In the genomic region with DNA sequence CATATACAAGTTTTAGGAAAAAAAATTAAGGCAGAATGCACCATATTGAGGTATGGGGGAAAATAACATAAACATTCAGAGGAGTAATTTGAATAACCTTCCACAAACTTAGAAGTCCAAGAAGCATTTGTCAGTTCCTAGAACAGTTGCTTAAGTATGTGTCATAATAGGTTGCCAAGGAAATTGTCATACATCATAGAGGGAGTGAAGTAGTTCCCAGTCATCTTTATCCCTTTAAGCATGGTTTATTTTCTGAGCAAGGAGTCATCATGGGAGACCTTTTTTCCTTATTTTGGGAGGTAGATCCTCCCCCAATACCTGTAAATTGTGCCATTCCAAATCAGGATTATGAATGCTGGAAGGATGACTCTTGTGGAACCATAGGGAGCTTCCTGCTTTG, we compare ENCODE assay signal across 11 cellular contexts. TPM values are rescaled to one million over a fixed set of nuclear protein-coding genes. Genes with fewer than 3 reads are reported as not detected.
DNase-seq lines count a peak whose midpoint lies in the region; ATAC-seq and TF ChIP-seq lines count a peak whose summit lies in the region.
"Had no signal": no experiment of that assay in that cellular context is flagged by ENCODE, and none has a peak within 500 bp of the region (broad histone marks: within the 10 kb centered on the region; RNA-seq: fewer than 3 reads in every experiment).

A gene with protein sequence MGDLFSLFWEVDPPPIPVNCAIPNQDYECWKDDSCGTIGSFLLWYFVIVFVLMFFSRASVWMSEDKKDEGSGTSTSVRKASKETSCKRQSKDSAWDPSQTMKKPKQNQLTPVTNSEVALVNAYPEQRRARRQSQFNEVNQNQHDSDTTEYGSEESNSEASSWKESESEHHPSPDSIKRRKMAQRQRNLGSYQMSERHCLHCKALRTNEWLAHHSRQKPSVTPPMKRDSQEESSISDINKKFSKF (plus strand): TSS at position 219 of the 400 bp plus-strand sequence. CDS start 51 bp downstream, at position 270.

- H3K9me2 ChIP-seq in OCI-LY1 (ENCODE audit: low read depth, low read length), result no peaks in the 10 kb centered on the region

- H3K79me2 ChIP-seq in OCI-LY1 (ENCODE audit: insufficient read depth, low read length), result peaks cover 14% of the 10 kb centered on the region
- peaks cover 6% of the 10 kb centered on the region for H3K79me2 ChIP-seq in osteoblast (ENCODE audit: insufficient read depth, low read length)

- DNase-seq in GM04504 (ENCODE audit: low read depth), result peak; percentile 53
- DNase-seq in osteoblast (ENCODE audit: insufficient read length, low spot score, missing footprints), result peak; percentile 89
- no peak for DNase-seq in cardiac septum (ENCODE audit: low spot score)
- DNase-seq in activated CD4-positive, alpha-beta T cell treated with anti-CD3 and anti-CD28 coated beads for 1 hour, result no peak
- DNase-seq: adrenal gland; NK-92 treated with Interleukin-12 subunit alpha and Interleukin-12 subunit beta, amount 100 ng/mL, for 24 hours had no signal

- H3K9me3 ChIP-seq in OCI-LY1 (ENCODE audit: low read length), result no peaks in the 10 kb centered on the region
- H3K9me3 ChIP-seq in osteoblast (ENCODE audit: low read depth, low read length), result no peaks in the 10 kb centered on the region
- H3K9me3 ChIP-seq: adrenal gland had no signal

- H3F3A ChIP-seq in OCI-LY1 (ENCODE audit: insufficient read depth, low read length), result no peaks in the 10 kb centered on the region

- H4K20me1 ChIP-seq in OCI-LY1 (ENCODE audit: insufficient read depth, low read length) (no peaks in the 10 kb centered on the region), osteoblast (ENCODE audit: insufficient read depth, low read length) (no peaks in the 10 kb centered on the region)

- H3K27me3 ChIP-seq in OCI-LY1 (ENCODE audit: insufficient read depth, low read length) (no peaks in the 10 kb centered on the region), osteoblast (ENCODE audit: insufficient read depth, low read length) (no peaks in the 10 kb centered on the region)
- H3K27me3 ChIP-seq: adrenal gland had no signal

- no peak for TF ChIP-seq CTCF in OCI-LY1 (IDR thresholded peaks at IDR 0.05; ENCODE audit: low read length)
- no peak for TF ChIP-seq CTCF in osteoblast (IDR thresholded peaks at IDR 0.05; ENCODE audit: extremely low read depth, low read depth, low read length)

- ATAC-seq in esophagus mucosa (peak; percentile 48), GM21381 (IDR thresholded peaks at IDR 0.05; ENCODE audit: unreplicated experiment) (no peak)
- ATAC-seq: GM23338, left lobe of liver had no signal

- peaks cover 29% of the 10 kb centered on the region for H3K4me1 ChIP-seq in OCI-LY1 (ENCODE audit: insufficient read depth, low read length, severe bottlenecking)
- peaks cover 14% of the 10 kb centered on the region for H3K4me1 ChIP-seq in osteoblast (ENCODE audit: insufficient read depth, low read length)

- H3K4me2 ChIP-seq in OCI-LY1 (ENCODE audit: low read length) (no peak within 1 kb of the TSS), osteoblast (ENCODE audit: insufficient read depth, low read length) (peak within 1 kb of the TSS; percentile 36)
- H3K4me2 ChIP-seq: GM23338 had no signal

- intact Hi-C loops in cardiac septum (cut with DNase I), result loop anchor here (10.0 kb wide), 1 partner anchor 123 kb away; no protein-coding TSS in a partner anchor

- no peak within 1 kb of the TSS for H3K9ac ChIP-seq in OCI-LY1 (ENCODE audit: low read length)

- H3K4me3 ChIP-seq in OCI-LY1 (ENCODE audit: low read depth, low read length, poor library complexity, severe bottlenecking) (no peak within 1 kb of the TSS), osteoblast (ENCODE audit: insufficient read depth, low read length) (no peak within 1 kb of the TSS)
- H3K4me3 ChIP-seq: adrenal gland, GM23338 had no signal

- H3K36me3 ChIP-seq in OCI-LY1 (ENCODE audit: insufficient read depth, low read length), result peaks cover 19% of the 10 kb centered on the region
- H3K36me3 ChIP-seq in osteoblast (ENCODE audit: insufficient read depth, low read length), result peaks cover 8% of the 10 kb centered on the region
- H3K36me3 ChIP-seq: adrenal gland had no signal

- H2AFZ ChIP-seq in OCI-LY1 (ENCODE audit: low read length) (peak within 1 kb of the TSS; percentile 52), osteoblast (ENCODE audit: low read length) (peak within 1 kb of the TSS; percentile 76)

- H3K27ac ChIP-seq in OCI-LY1 (ENCODE audit: low read depth, low read length, poor library complexity, severe bottlenecking) (no peak within 1 kb of the TSS), osteoblast (ENCODE audit: low read depth, low read length) (peak within 1 kb of the TSS; percentile 79)
- H3K27ac ChIP-seq: adrenal gland had no signal

RNA-seq across cellular contexts. Expression of the gene that starts here (rescaled TPM):
- total RNA-seq in esophagus mucosa, result not detected
- not detected in 2 replicates for total RNA-seq in osteoblast
- total RNA-seq in cardiac septum, result not detected
- total RNA-seq: adrenal gland, GM23338, left lobe of liver had no signal

Comparison
In these comparisons a context has a peak if more than half of its experiments do, and no peak if none do; other contexts are left out.
1. Peak in ATAC-seq in esophagus mucosa; RNA of the gene not detected or under 1 TPM.
2. Peak in DNase-seq, H3K27ac ChIP-seq and H3K4me2 ChIP-seq in osteoblast; RNA of the gene not detected or under 1 TPM.